8 cellular contexts compared by ENCODE assay signal in the genomic region with DNA sequence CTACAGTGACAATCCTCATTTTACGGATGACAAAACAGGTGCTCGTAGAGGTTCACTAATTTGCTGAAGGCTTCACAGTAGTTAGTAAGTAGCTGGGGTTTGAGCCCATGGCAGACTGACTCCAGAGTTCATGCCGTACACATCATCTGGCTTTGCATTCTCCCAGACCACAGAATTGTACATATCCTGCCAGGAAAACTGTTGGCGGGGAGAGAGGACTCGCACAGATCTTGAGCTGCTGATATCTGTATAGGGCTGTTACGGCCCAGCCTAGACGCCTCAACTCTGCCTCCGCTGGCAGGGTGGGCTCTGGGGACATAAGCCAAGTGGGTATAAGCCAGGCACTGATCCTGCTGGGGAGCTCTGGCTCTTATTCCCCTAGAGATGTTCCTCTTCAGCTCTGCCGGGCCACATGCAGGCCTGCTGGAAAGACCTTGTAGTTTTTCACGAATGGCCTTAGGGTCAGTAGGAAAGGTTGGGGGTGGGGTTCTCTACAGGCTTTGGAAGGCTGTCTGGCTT. TPM values are rescaled to one million over a fixed set of nuclear protein-coding genes. Genes with fewer than 3 reads are reported as not detected.
DNase-seq lines count a peak whose midpoint lies in the region; ATAC-seq and TF ChIP-seq lines count a peak whose summit lies in the region.

No MANE protein-coding gene starts in this region.

- H3K9me3 ChIP-seq in OCI-LY1 (ENCODE audit: low read length), result no peaks in the 10 kb centered on the region
- no peaks in the 10 kb centered on the region for H3K9me3 ChIP-seq in esophagus squamous epithelium
- H3K9me3 ChIP-seq in Caco-2, result no peaks in the 10 kb centered on the region

- H3K27ac Mint-ChIP-seq in nephron (peak overlapping the region; percentile 73 to 91 (median 79)), Caco-2 (ENCODE audit: unreplicated experiment) (no peak overlapping the region)
- H3K27ac Mint-ChIP-seq in activated CD4-positive, alpha-beta memory T cell treated with anti-CD3 and anti-CD28 coated beads for 36 hours, result no peak overlapping the region

- no TSS peak for BruUV-seq in Caco-2 (replicated peaks; lab: Mats Ljungman, UMichigan)

- no peaks in the 10 kb centered on the region for H3K27me3 ChIP-seq in OCI-LY1 (ENCODE audit: insufficient read depth, low read length)
- H3K27me3 ChIP-seq in esophagus squamous epithelium, result no peaks in the 10 kb centered on the region
- H3K27me3 ChIP-seq in Caco-2 (replicated peaks; ENCODE audit: control insufficient read depth, insufficient read depth, low read length), result no peaks in the 10 kb centered on the region

- DNase-seq in AG10803 (ENCODE audit: low read depth) (peak; percentile 90), esophagus squamous epithelium (lab: John Stamatoyannopoulos, UW) (no peak), Caco-2 (no peak)
- DNase-seq in activated CD4-positive, alpha-beta memory T cell treated with anti-CD3 and anti-CD28 coated beads for 36 hours, result no peak
- no peak for DNase-seq in activated CD4-positive, alpha-beta T cell treated with anti-CD3 and anti-CD28 coated beads, Interleukin-2, amount 50 U/mL, for 4 hours

- TF ChIP-seq POLR2A in esophagus squamous epithelium (IDR thresholded peaks at IDR 0.05), result no peak

- H3K9ac ChIP-seq in OCI-LY1 (ENCODE audit: low read length), result peak overlapping the region; percentile 15; the same call in 1 of the 2 replicates

- peaks cover 100% of the 10 kb centered on the region for H3K79me2 ChIP-seq in OCI-LY1 (ENCODE audit: insufficient read depth, low read length)

- H3K27me3 Mint-ChIP-seq in nephron (ENCODE audit: low read depth) (no peaks in the 10 kb centered on the region), Caco-2 (ENCODE audit: insufficient read depth, unreplicated experiment) (no peaks in the 10 kb centered on the region)
- no peaks in the 10 kb centered on the region for H3K27me3 Mint-ChIP-seq in activated CD4-positive, alpha-beta memory T cell treated with anti-CD3 and anti-CD28 coated beads for 36 hours

- peaks cover 63% of the 10 kb centered on the region for H3K4me1 Mint-ChIP-seq in nephron
- H3K4me1 Mint-ChIP-seq in activated CD4-positive, alpha-beta memory T cell treated with anti-CD3 and anti-CD28 coated beads for 36 hours (ENCODE audit: low read depth), result peaks cover 73% of the 10 kb centered on the region
- H3K4me1 Mint-ChIP-seq in Caco-2 (ENCODE audit: low read depth, unreplicated experiment), result peaks cover 30% of the 10 kb centered on the region

- H3K4me1 ChIP-seq in OCI-LY1 (ENCODE audit: insufficient read depth, low read length, severe bottlenecking), result peaks cover 80% of the 10 kb centered on the region
- peaks cover 12 to 95% (median 59%) of the 10 kb centered on the region in 3 donors for H3K4me1 ChIP-seq in esophagus squamous epithelium
- H3K4me1 ChIP-seq in Caco-2, result peaks cover 17% of the 10 kb centered on the region

- CTCF ChIA-PET in activated CD4-positive, alpha-beta memory T cell treated with anti-CD3 and anti-CD28 coated beads for 36 hours (lab: Charles Lee), result no interaction called here
- CTCF ChIA-PET in Caco-2 (lab: Charles Lee), result interaction anchor here (0.6 kb wide), 1 partner anchor 38 kb away, joined by 3 read pairs; no protein-coding TSS in a partner anchor

- TF ChIP-seq CTCF in AG10803 (conservative IDR thresholded peaks at IDR 0.05; ENCODE audit: low read length) (peak; percentile 27), OCI-LY1 (IDR thresholded peaks at IDR 0.05; ENCODE audit: low read length) (no peak), esophagus squamous epithelium (IDR thresholded peaks at IDR 0.05) (no peak), nephron (IDR thresholded peaks at IDR 0.05; ENCODE audit: unreplicated experiment in 3 of 3) (no peak), Caco-2 (IDR thresholded peaks at IDR 0.05; ENCODE audit: insufficient read depth in 1 of 2, low read depth in 1 of 2, low read length in 1 of 2, severe bottlenecking in 1 of 2, unreplicated experiment in 1 of 2) (no peak)

- intact Hi-C loops in esophagus squamous epithelium (cut with DNase I), result no loop called here
- intact Hi-C loops in activated CD4-positive, alpha-beta memory T cell treated with anti-CD3 and anti-CD28 coated beads for 36 hours (cut with micrococcal nuclease), result no loop called here
- intact Hi-C loops in Caco-2 (cut with micrococcal nuclease; ENCODE audit: unreplicated experiment), result no loop called here

- H3K9me2 ChIP-seq in OCI-LY1 (ENCODE audit: low read depth, low read length), result no peaks in the 10 kb centered on the region

- no peak for ATAC-seq in HG02885 (IDR thresholded peaks at IDR 0.05; ENCODE audit: poor library complexity, unreplicated experiment)

- peak overlapping the region; percentile 67 for H3K4me2 ChIP-seq in OCI-LY1 (ENCODE audit: low read length)

- H3K36me3 Mint-ChIP-seq in nephron (ENCODE audit: low read depth) (no peaks in the 10 kb centered on the region), Caco-2 (ENCODE audit: insufficient read depth, unreplicated experiment) (peaks cover 29% of the 10 kb centered on the region)
- peaks cover 13% of the 10 kb centered on the region for H3K36me3 Mint-ChIP-seq in activated CD4-positive, alpha-beta memory T cell treated with anti-CD3 and anti-CD28 coated beads for 36 hours

- H3K9me3 Mint-ChIP-seq in nephron, result no peaks in the 10 kb centered on the region
- no peaks in the 10 kb centered on the region for H3K9me3 Mint-ChIP-seq in activated CD4-positive, alpha-beta memory T cell treated with anti-CD3 and anti-CD28 coated beads for 36 hours
- no peaks in the 10 kb centered on the region for H3K9me3 Mint-ChIP-seq in Caco-2 (ENCODE audit: unreplicated experiment)

- H3K4me3 ChIP-seq in AG10803 (ENCODE audit: low read length) (peak overlapping the region; percentile 31), OCI-LY1 (ENCODE audit: low read depth, low read length, poor library complexity, severe bottlenecking) (peak overlapping the region; percentile 23), esophagus squamous epithelium (peak overlapping the region in 1 of 4 donors; percentile 17), Caco-2 (ENCODE audit: low read depth, low read length) (no peak overlapping the region)

- H4K20me1 ChIP-seq in OCI-LY1 (ENCODE audit: insufficient read depth, low read length), result peaks cover 7% of the 10 kb centered on the region; the same call in 1 of the 2 replicates

- H3K27ac ChIP-seq in OCI-LY1 (ENCODE audit: low read depth, low read length, poor library complexity, severe bottlenecking), result peak overlapping the region; percentile 52
- H3K27ac ChIP-seq in esophagus squamous epithelium, result peak overlapping the region in 3 of 4 donors; percentile 28 to 74 (median 51)

- H3F3A ChIP-seq in OCI-LY1 (ENCODE audit: insufficient read depth, low read length), result no peaks in the 10 kb centered on the region

- POLR2A ChIA-PET in activated CD4-positive, alpha-beta memory T cell treated with anti-CD3 and anti-CD28 coated beads for 36 hours (lab: Charles Lee), result no interaction called here
- POLR2A ChIA-PET in Caco-2 (lab: Charles Lee), result interaction anchor here (0.6 kb wide), 1 partner anchor 86 kb away, joined by 3 read pairs; no protein-coding TSS in a partner anchor

- peaks cover 29% of the 10 kb centered on the region; the same call in 1 of the 2 replicates for H3K36me3 ChIP-seq in OCI-LY1 (ENCODE audit: insufficient read depth, low read length)
- no peaks in the 10 kb centered on the region for H3K36me3 ChIP-seq in esophagus squamous epithelium
- no peaks in the 10 kb centered on the region for H3K36me3 ChIP-seq in Caco-2 (ENCODE audit: control insufficient read depth, insufficient read depth, low read length)

- H3K4me3 Mint-ChIP-seq in nephron, result peak overlapping the region in 1 of 3 experiments; percentile 21
- no peak overlapping the region for H3K4me3 Mint-ChIP-seq in activated CD4-positive, alpha-beta memory T cell treated with anti-CD3 and anti-CD28 coated beads for 36 hours
- no peak overlapping the region for H3K4me3 Mint-ChIP-seq in Caco-2 (ENCODE audit: unreplicated experiment)

- WGBS in esophagus squamous epithelium, 2 donors, result 49 to 66% methylated on average over 5 to 10 of the region's 10 CpGs

- H2AFZ ChIP-seq in OCI-LY1 (ENCODE audit: low read length), result no peak overlapping the region

RNA-seq across cellular contexts. Expression of a gene that starts 16.3 kb away (rescaled TPM):
- total RNA-seq in esophagus squamous epithelium (100 to 1,000 TPM in 1 of 4 donors, 10 to 100 TPM in 3; 81.7 to 105 (median 95.2) TPM), Caco-2 (2022) (357 and 372 TPM in 2 replicates)
- total RNA-seq in activated CD4-positive, alpha-beta memory T cell treated with anti-CD3 and anti-CD28 coated beads for 36 hours, result 100 to 1,000 TPM; 186 to 201 TPM

Comparison
In these comparisons a context has a peak if more than half of its experiments do, and no peak if none do; other contexts are left out.
1. H3K27ac Mint-ChIP-seq: peak in nephron (3 of 3); none in activated CD4-positive, alpha-beta memory T cell treated with anti-CD3 and anti-CD28 coated beads for 36 hours (single experiment) and Caco-2 (single experiment).